Comparison of ENCODE assay signal across 9 cellular contexts in genomic region chr19:42279148-42279901, GRCh38. TPM values are rescaled to one million over a fixed set of nuclear protein-coding genes. Genes with fewer than 3 reads are reported as not detected.
DNase-seq lines count a peak whose midpoint lies in the region; ATAC-seq and TF ChIP-seq lines count a peak whose summit lies in the region.
"Had no signal": no experiment of that assay in that cellular context is flagged by ENCODE, and none has a peak within 500 bp of the region (broad histone marks: within the 10 kb centered on the region; RNA-seq: fewer than 3 reads in every experiment).

No MANE protein-coding gene starts in this region.

- peak overlapping the region in 1 of 2 donors; percentile 88 for H3K4me3 Mint-ChIP-seq in activated T-cell treated with anti-CD3 and anti-CD28 coated beads, Interleukin-2, amount 50 U/mL, for 72 hours

- H3K4me1 ChIP-seq in liver (ENCODE audit: control insufficient read depth in 4 of 4, insufficient read depth in 4 of 4, low read length in 3 of 4) (peaks cover 13 to 70% (median 46%) of the 10 kb centered on the region in 4 donors), tibial artery (peaks cover 6 to 86% (median 73%) of the 10 kb centered on the region in 4 donors)

- 15% methylated on average over 6 of the region's 6 CpGs for WGBS in liver

- peaks cover 2 to 9% of the 10 kb centered on the region in 2 donors for H3K36me3 Mint-ChIP-seq in activated T-cell treated with anti-CD3 and anti-CD28 coated beads, Interleukin-2, amount 50 U/mL, for 72 hours (ENCODE audit: insufficient read depth in 2 of 2)

- DNase-seq in activated T-cell treated with anti-CD3 and anti-CD28 coated beads, Interleukin-2, amount 50 U/mL, for 72 hours: no peak
- no peak for DNase-seq in activated T-cell treated with anti-CD3 and anti-CD28 coated beads, Interleukin-2, amount 50 U/mL, for 1 hour
- no peak for DNase-seq in tibial artery

- TF ChIP-seq CTCF in liver (IDR thresholded peaks at IDR 0.05; ENCODE audit: low read depth, low read length, missing input control) (no peak), tibial artery (IDR thresholded peaks at IDR 0.05) (no peak)

- ATAC-seq in activated T-cell treated with anti-CD3 and anti-CD28 coated beads, Interleukin-2, amount 50 U/mL, for 72 hours (replicated peaks in 1 of 2): no peak
- ATAC-seq in HG03135 (IDR thresholded peaks at IDR 0.05; ENCODE audit: unreplicated experiment) (no peak), HG03460 (IDR thresholded peaks at IDR 0.05; ENCODE audit: unreplicated experiment) (no peak), GM19455 (IDR thresholded peaks at IDR 0.05; ENCODE audit: unreplicated experiment) (no peak)

- intact Hi-C loops in tibial artery (cut with DNase I; ENCODE audit: low total_unique reads): loop anchor here (2.0 kb wide), 1 partner anchor 33 kb away; no protein-coding TSS in a partner anchor

- H3K9me3 ChIP-seq in liver (ENCODE audit: control insufficient read depth in 4 of 4, low read length in 3 of 4) (no peaks in the 10 kb centered on the region), tibial artery (no peaks in the 10 kb centered on the region)

- H3K9ac ChIP-seq in liver (ENCODE audit: low read depth in 1 of 2, low read length in 2 of 2): peak overlapping the region in 1 of 2 donors; percentile 80

- H3K4me3 ChIP-seq in liver (ENCODE audit: low read depth in 1 of 3, low read length in 3 of 3) (peak overlapping the region; percentile 27 to 76 (median 74)), tibial artery (peak overlapping the region; percentile 78 to 85)

- TF ChIP-seq RAD21 in liver (IDR thresholded peaks at IDR 0.05): no peak

- peaks cover 50% of the 10 kb centered on the region for H3K4me1 Mint-ChIP-seq in activated T-cell treated with anti-CD3 and anti-CD28 coated beads, Interleukin-2, amount 50 U/mL, for 72 hours (ENCODE audit: low read depth)

- no peaks in the 10 kb centered on the region for H3K27me3 Mint-ChIP-seq in activated T-cell treated with anti-CD3 and anti-CD28 coated beads, Interleukin-2, amount 50 U/mL, for 72 hours (ENCODE audit: low read depth)

- H3K9me3 Mint-ChIP-seq in activated T-cell treated with anti-CD3 and anti-CD28 coated beads, Interleukin-2, amount 50 U/mL, for 72 hours: no peaks in the 10 kb centered on the region

- H3K27ac ChIP-seq in angular gyrus (ENCODE audit: low read depth, low read length) (peak overlapping the region; percentile 98), liver (ENCODE audit: low read depth in 1 of 2, low read length in 2 of 2) (peak overlapping the region; percentile 61 to 87), tibial artery (peak overlapping the region; percentile 93 to 97)

- no peaks in the 10 kb centered on the region for H3K27me3 ChIP-seq in liver (ENCODE audit: control insufficient read depth in 4 of 4, insufficient read depth in 4 of 4, low read length in 3 of 4)
- no peaks in the 10 kb centered on the region for H3K27me3 ChIP-seq in tibial artery

- H3K36me3 ChIP-seq in liver (ENCODE audit: control insufficient read depth in 4 of 4, insufficient read depth in 3 of 4, low read depth in 1 of 4, low read length in 3 of 4) (peaks cover 0 to 8% (median 3%) of the 10 kb centered on the region in 4 donors), tibial artery (peaks cover 0 to 8% (median 5%) of the 10 kb centered on the region in 3 donors)

- peak overlapping the region; percentile 81 for H3K27ac Mint-ChIP-seq in activated T-cell treated with anti-CD3 and anti-CD28 coated beads, Interleukin-2, amount 50 U/mL, for 72 hours

TF ChIP-seq in liver, 16 proteins besides CTCF, POLR2A, EP300 and RAD21:
- no peak for TF ChIP-seq NR2F2 (IDR thresholded peaks at IDR 0.05)
- no peak for TF ChIP-seq SP1 (IDR thresholded peaks at IDR 0.05)

RNA-seq across cellular contexts. Expression of gene CIC, which starts 10.3 kb away (rescaled TPM):
- 10 to 100 TPM; 90.1 to 95.0 TPM for total RNA-seq in activated T-cell treated with anti-CD3 and anti-CD28 coated beads, Interleukin-2, amount 50 U/mL, for 72 hours
- total RNA-seq in liver: 10 to 100 TPM; 14.1 to 21.3 TPM
- 10 to 100 TPM in 1 of 2 donors, 1 to 10 TPM in 1; 5.6 to 20.4 TPM for polyA plus RNA-seq in liver

RNA-seq across cellular contexts. Expression of gene PRR19, which starts 22.6 kb away (rescaled TPM):
- total RNA-seq in activated T-cell treated with anti-CD3 and anti-CD28 coated beads, Interleukin-2, amount 50 U/mL, for 72 hours: under 1 TPM; 0.29 to 0.86 TPM
- total RNA-seq in liver: under 1 TPM in 1 of 2 donors, not detected in 1; 0.42 TPM
- under 1 TPM; 0.27 to 0.43 TPM for polyA plus RNA-seq in liver

RNA-seq across cellular contexts. Expression of gene PAFAH1B3, which starts 23.1 kb away (rescaled TPM):
- 10 to 100 TPM; 36.7 to 37.6 TPM for total RNA-seq in activated T-cell treated with anti-CD3 and anti-CD28 coated beads, Interleukin-2, amount 50 U/mL, for 72 hours
- 10 to 100 TPM in 1 of 2 donors, 1 to 10 TPM in 1; 2.7 to 35.8 TPM for total RNA-seq in liver
- 1 to 10 TPM; 6.4 to 6.7 TPM for polyA plus RNA-seq in liver

RNA-seq across cellular contexts. Expression of gene ERF, which starts 24.4 kb away (rescaled TPM):
- total RNA-seq in activated T-cell treated with anti-CD3 and anti-CD28 coated beads, Interleukin-2, amount 50 U/mL, for 72 hours: 10 to 100 TPM; 65.7 to 75.6 TPM
- total RNA-seq in liver: 10 to 100 TPM in 1 of 2 donors, 1 to 10 TPM in 1; 8.7 to 17.1 TPM
- 10 to 100 TPM; 10.4 to 21.0 TPM for polyA plus RNA-seq in liver

RNA-seq across cellular contexts. Expression of gene TMEM145, which starts 33.8 kb away (rescaled TPM):
- total RNA-seq in activated T-cell treated with anti-CD3 and anti-CD28 coated beads, Interleukin-2, amount 50 U/mL, for 72 hours: 1 to 10 TPM in 1 of 2 donors, under 1 TPM in 1; 0.67 to 1.6 TPM
- total RNA-seq in liver: under 1 TPM in 1 of 2 donors, not detected in 1; 0.08 TPM
- under 1 TPM in 1 of 2 donors, not detected in 1; 0.02 TPM for polyA plus RNA-seq in liver
- total RNA-seq: subcutaneous adipose tissue had no signal

Comparison
In these comparisons a context has a peak if more than half of its experiments do, and no peak if none do; other contexts are left out.
1. RNA of gene CIC, which starts 10.3 kb away (total RNA-seq): 90.1 to 95.0 TPM in activated T-cell treated with anti-CD3 and anti-CD28 coated beads, Interleukin-2, amount 50 U/mL, for 72 hours; 14.1 to 21.3 TPM in liver; every median in the first group is over 4 times any median in the second.
2. Peak in every context shown above with its lines, with median percentiles within 50 percentile points of each other: H3K27ac ChIP-seq.